21 cellular contexts compared by ENCODE assay signal in the genomic region with DNA sequence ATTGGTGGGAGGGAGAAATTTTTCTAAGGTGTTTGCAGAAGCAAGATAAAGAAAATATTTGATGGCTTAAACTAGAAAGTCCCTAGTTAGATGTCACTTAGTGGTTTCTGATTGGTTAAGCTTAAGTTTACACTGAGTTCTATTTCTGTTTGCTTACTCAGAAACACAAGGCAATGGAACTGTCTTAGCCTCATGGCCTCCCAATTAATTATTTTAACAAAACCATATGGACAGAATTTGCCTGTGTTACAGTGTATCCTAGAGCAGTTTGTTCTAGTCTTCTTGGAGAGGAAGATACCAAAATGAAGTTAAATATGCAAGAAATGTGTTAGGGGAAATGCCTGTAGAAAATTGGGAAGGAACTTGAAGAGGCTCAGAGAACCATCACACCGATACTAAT. TPM values are rescaled to one million over a fixed set of nuclear protein-coding genes. Genes with fewer than 3 reads are reported as not detected.
"Had no signal": no experiment of that assay in that cellular context is flagged by ENCODE, and none has a peak within 500 bp of the region (broad histone marks: within the 10 kb centered on the region; RNA-seq: fewer than 3 reads in every experiment).

No MANE protein-coding gene starts in this region.

- H3K27ac ChIP-seq: breast epithelium, colonic mucosa, dorsolateral prefrontal cortex, left ventricle myocardium inferior, thoracic aorta had no signal

- H3K27me3 ChIP-seq: colonic mucosa had no signal

- FAIRE-seq: astrocyte, frontal cortex, TTC549 had no signal

- H3K4me2 ChIP-seq: smooth muscle cell had no signal

- DNase-seq: activated CD4-positive, alpha-beta T cell treated with anti-CD3 and anti-CD28 coated beads for 1 hour; activated CD4-positive, alpha-beta T cell treated with anti-CD3 and anti-CD28 coated beads, Interleukin-2, amount 50 U/mL, for 1 hour; activated gamma-delta T cell treated with Interleukin-2 at 50 U/mL for 16 hours; activated T-cell treated with anti-CD3 and anti-CD28 coated beads, Interleukin-2, amount 50 U/mL, for 1 hour; colonic mucosa; dorsolateral prefrontal cortex; hypothalamus; left ventricle myocardium inferior; naive thymus-derived CD4-positive, alpha-beta T cell; occipital lobe; stimulated activated CD4-positive, alpha-beta T cell treated with anti-CD3 and anti-CD28 coated beads, Interleukin-2, amount 100 ng/mL, for 48 hours; stimulated activated CD8-positive, alpha-beta memory T cell treated with anti-CD3 and anti-CD28 coated beads, Interleukin-4, amount 100 ng/mL, for 48 hours; stimulated activated naive CD4-positive, alpha-beta T cell had no signal

- H3K36me3 ChIP-seq: breast epithelium, colonic mucosa, left ventricle myocardium inferior, thoracic aorta had no signal

- H3K9me3 ChIP-seq: breast epithelium, colonic mucosa, left ventricle myocardium inferior, thoracic aorta had no signal

- H3K4me1 ChIP-seq: breast epithelium, colonic mucosa had no signal

- H3K4me3 ChIP-seq: breast epithelium, colonic mucosa, dorsolateral prefrontal cortex, left ventricle myocardium inferior, smooth muscle cell, thoracic aorta had no signal

RNA-seq across cellular contexts. Expression of a gene that starts 38.6 kb away (rescaled TPM):
- total RNA-seq: activated naive CD4-positive, alpha-beta T cell treated with anti-CD3 and anti-CD28 coated beads, Interleukin-2, amount 50 U/mL, for 72 hours; frontal cortex; lung microvascular endothelial cell; occipital lobe; smooth muscle cell had no signal
- polyA plus RNA-seq: naive thymus-derived CD4-positive, alpha-beta T cell; smooth muscle cell had no signal
